In genomic region chr1:152926091-152926490, GRCh38 we compare ENCODE assay signal across 11 cellular contexts. TPM values are rescaled to one million over a fixed set of nuclear protein-coding genes. Genes with fewer than 3 reads are reported as not detected.
DNase-seq lines count a peak whose midpoint lies in the region; ATAC-seq and TF ChIP-seq lines count a peak whose summit lies in the region.
"Had no signal": no experiment of that assay in that cellular context is flagged by ENCODE, and none has a peak within 500 bp of the region (broad histone marks: within the 10 kb centered on the region; RNA-seq: fewer than 3 reads in every experiment).

No MANE protein-coding gene starts in this region.

- DNase-seq in AG09309 (ENCODE audit: low read depth) = no peak
- DNase-seq in NAMALWA (ENCODE audit: low spot score) = peak; percentile 51
- DNase-seq in fibroblast of peridontal ligament (ENCODE audit: extremely low read depth) = peak; percentile 85
- no peak for DNase-seq in left ventricle myocardium inferior
- DNase-seq in DMS153 (lab: John Stamatoyannopoulos, UW) = no peak
- DNase-seq in C1 segment of cervical spinal cord (lab: John Stamatoyannopoulos, UW) = no peak
- DNase-seq in activated T-cell treated with anti-CD3 and anti-CD28 coated beads, Interleukin-2, amount 50 U/mL, for 1 hour = no peak
- DNase-seq: anterior cingulate cortex; stimulated activated CD4-positive, alpha-beta T cell treated with anti-CD3 and anti-CD28 coated beads, Interleukin-2, amount 100 ng/mL, for 48 hours had no signal

- no peaks in the 10 kb centered on the region for H3K36me3 ChIP-seq in left ventricle myocardium inferior

- H3K4me1 ChIP-seq in left ventricle myocardium inferior = no peaks in the 10 kb centered on the region

- intact Hi-C loops in left ventricle myocardium inferior (cut with micrococcal nuclease) = no loop called here

- peak; percentile 52 for ATAC-seq in GM18861 (IDR thresholded peaks at IDR 0.05; ENCODE audit: unreplicated experiment)

- peaks cover 9% of the 10 kb centered on the region for H3K9me3 ChIP-seq in left ventricle myocardium inferior (replicated peaks)

- H3K4me3 ChIP-seq in AG09309 (ENCODE audit: control insufficient read depth, low read depth, low read length) (no peak overlapping the region), left ventricle myocardium inferior (no peak overlapping the region)
- H3K4me3 ChIP-seq: lung had no signal

- no peak overlapping the region for H3K27ac ChIP-seq in left ventricle myocardium inferior (replicated peaks)

- TF ChIP-seq CTCF in AG09309 (IDR thresholded peaks at IDR 0.05; ENCODE audit: control insufficient read depth, insufficient read depth, low read depth, low read length, missing control alignments) (peak; percentile 29), left ventricle myocardium inferior (IDR thresholded peaks at IDR 0.05; ENCODE audit: borderline replicate concordance) (no peak)

- peaks cover 6% of the 10 kb centered on the region for H3K27me3 ChIP-seq in left ventricle myocardium inferior (ENCODE audit: low read depth)

RNA-seq across cellular contexts. Expression of gene IVL, which starts 17.7 kb away (rescaled TPM):
- total RNA-seq in left ventricle myocardium inferior = not detected

RNA-seq across cellular contexts. Expression of gene SPRR5, which starts 20.9 kb away (rescaled TPM):
- not detected for total RNA-seq in left ventricle myocardium inferior
- total RNA-seq: lung had no signal

RNA-seq across cellular contexts. Expression of gene SPRR4, which starts 44.4 kb away (rescaled TPM):
- total RNA-seq in left ventricle myocardium inferior = not detected
- total RNA-seq: lung had no signal

RNA-seq across cellular contexts. Expression of gene SMCP, which starts 48.0 kb away (rescaled TPM):
- total RNA-seq in left ventricle myocardium inferior = not detected
- total RNA-seq: lung had no signal

RNA-seq across cellular contexts. Expression of gene SPRR1A, which starts 57.8 kb away (rescaled TPM):
- not detected for total RNA-seq in left ventricle myocardium inferior
- total RNA-seq: lung had no signal

Comparison
In these comparisons a context has a peak if more than half of its experiments do, and no peak if none do; other contexts are left out.
1. DNase-seq: peak in NAMALWA (single experiment) and fibroblast of peridontal ligament (single experiment); none in AG09309 (single experiment), left ventricle myocardium inferior (single experiment), DMS153 (single experiment), C1 segment of cervical spinal cord (0 of 14) and activated T-cell treated with anti-CD3 and anti-CD28 coated beads, Interleukin-2, amount 50 U/mL, for 1 hour (single experiment).